ENCODE assay signal across 12 cellular contexts in genomic region chr11:34065505-34066203, GRCh38.
DNase-seq lines count a peak whose midpoint lies in the region; ATAC-seq and TF ChIP-seq lines count a peak whose summit lies in the region.
"Had no signal": no experiment of that assay in that cellular context is flagged by ENCODE, and none has a peak within 500 bp of the region (broad histone marks: within the 10 kb centered on the region; RNA-seq: fewer than 3 reads in every experiment).

No MANE protein-coding gene starts in this region.

- no peak overlapping the region for H3K4me2 ChIP-seq in MM.1S (ENCODE audit: low read depth, low read length)

- ATAC-seq in GM21825 (IDR thresholded peaks at IDR 0.05; ENCODE audit: unreplicated experiment) (no peak), HG03457 (IDR thresholded peaks at IDR 0.05; ENCODE audit: unreplicated experiment) (no peak), GM21390 (IDR thresholded peaks at IDR 0.05; ENCODE audit: unreplicated experiment) (no peak)
- ATAC-seq: SK-N-SH treated with all-trans-retinoic acid at 6 μM for 48 hours had no signal

- peak; percentile 12; the same call in 1 of the 2 replicates for TF ChIP-seq CTCF in MM.1S (IDR thresholded peaks at IDR 0.05; ENCODE audit: low read length)
- TF ChIP-seq CTCF in choroid plexus epithelial cell (conservative IDR thresholded peaks at IDR 0.05; ENCODE audit: low read depth, low read length): no peak
- TF ChIP-seq CTCF in retinal pigment epithelial cell (conservative IDR thresholded peaks at IDR 0.05; ENCODE audit: low read depth, low read length): peak; percentile 19

- H3K36me3 ChIP-seq in MM.1S (replicated peaks; ENCODE audit: insufficient read depth, low read length): peaks cover 6% of the 10 kb centered on the region
- H3K36me3 ChIP-seq: BE2C had no signal

- H3K9me2 ChIP-seq in MM.1S (replicated peaks; ENCODE audit: insufficient read depth, low read length): no peaks in the 10 kb centered on the region

- no peaks in the 10 kb centered on the region for H3K9me3 Mint-ChIP-seq in activated T-cell treated with anti-CD3 and anti-CD28 coated beads, Interleukin-2, amount 50 U/mL, for 24 hours
- H3K9me3 Mint-ChIP-seq: activated T-helper 1 cell treated with anti-CD3 and anti-CD28 coated beads, Interleukin-12 subunit alpha, Interleukin-12 subunit beta, Interleukin-2, Interleukin-4 antibody, amounts not matched to agents 30 ng/mL and 10 ng/mL and 1 ng/mL, durations not matched to agents 14 hours and 24 hours and 36 hours had no signal

- no peaks in the 10 kb centered on the region for H3K4me1 ChIP-seq in MM.1S (ENCODE audit: low read length)
- H3K4me1 ChIP-seq: BE2C had no signal

- no peak overlapping the region for H3K4me3 Mint-ChIP-seq in activated T-cell treated with anti-CD3 and anti-CD28 coated beads, Interleukin-2, amount 50 U/mL, for 24 hours
- H3K4me3 Mint-ChIP-seq: activated T-helper 1 cell treated with anti-CD3 and anti-CD28 coated beads, Interleukin-12 subunit alpha, Interleukin-12 subunit beta, Interleukin-2, Interleukin-4 antibody, amounts not matched to agents 30 ng/mL and 10 ng/mL and 1 ng/mL, durations not matched to agents 14 hours and 24 hours and 36 hours had no signal

- H3K27me3 Mint-ChIP-seq in activated T-cell treated with anti-CD3 and anti-CD28 coated beads, Interleukin-2, amount 50 U/mL, for 24 hours: no peaks in the 10 kb centered on the region

- peak overlapping the region; percentile 76 for H3K27ac Mint-ChIP-seq in activated T-cell treated with anti-CD3 and anti-CD28 coated beads, Interleukin-2, amount 50 U/mL, for 24 hours
- H3K27ac Mint-ChIP-seq: activated T-helper 1 cell treated with anti-CD3 and anti-CD28 coated beads, Interleukin-12 subunit alpha, Interleukin-12 subunit beta, Interleukin-2, Interleukin-4 antibody, amounts not matched to agents 30 ng/mL and 10 ng/mL and 1 ng/mL, durations not matched to agents 14 hours and 24 hours and 36 hours had no signal

- no peak for DNase-seq in activated T-cell treated with anti-CD3 and anti-CD28 coated beads, Interleukin-2, amount 50 U/mL, for 24 hours
- DNase-seq in activated T-cell treated with anti-CD3 and anti-CD28 coated beads for 4 hours (no peak), MM.1S (no peak), choroid plexus epithelial cell (ENCODE audit: low read depth) (peak; percentile 49), retinal pigment epithelial cell (ENCODE audit: low read depth) (no peak)
- DNase-seq: BE2C, NCI-H345 had no signal

- H3K27me3 ChIP-seq in MM.1S (replicated peaks; ENCODE audit: insufficient read depth, low read length): no peaks in the 10 kb centered on the region
- H3K27me3 ChIP-seq: BE2C had no signal

- H3K79me2 ChIP-seq in MM.1S (ENCODE audit: low read length): peaks cover 100% of the 10 kb centered on the region

- H3K36me3 Mint-ChIP-seq in activated T-cell treated with anti-CD3 and anti-CD28 coated beads, Interleukin-2, amount 50 U/mL, for 24 hours (ENCODE audit: low read depth): peaks cover 84% of the 10 kb centered on the region

- no peaks in the 10 kb centered on the region for H3K9me3 ChIP-seq in MM.1S (replicated peaks; ENCODE audit: insufficient read depth, low read length)
- H3K9me3 ChIP-seq: BE2C had no signal

- no peak overlapping the region for H3K4me3 ChIP-seq in MM.1S (ENCODE audit: low read length)
- no peak overlapping the region for H3K4me3 ChIP-seq in choroid plexus epithelial cell (ENCODE audit: low read depth, low read length)
- no peak overlapping the region for H3K4me3 ChIP-seq in retinal pigment epithelial cell (ENCODE audit: low read length)

- H3K27ac ChIP-seq in MM.1S (ENCODE audit: low read length): no peak overlapping the region

- H3F3A ChIP-seq in MM.1S (ENCODE audit: insufficient read depth, low read length): no peaks in the 10 kb centered on the region

- H2AFZ ChIP-seq in MM.1S (ENCODE audit: low read length): no peak overlapping the region

- H3K4me1 Mint-ChIP-seq in activated T-cell treated with anti-CD3 and anti-CD28 coated beads, Interleukin-2, amount 50 U/mL, for 24 hours (ENCODE audit: low read depth): peaks cover 73% of the 10 kb centered on the region

- H3K9ac ChIP-seq in MM.1S (ENCODE audit: low read length): no peak overlapping the region

- H4K20me1 ChIP-seq in MM.1S (ENCODE audit: insufficient read depth, low read length): peaks cover 77% of the 10 kb centered on the region
